22 cellular contexts compared by ENCODE assay signal in genomic region chr18:48179666-48180065, GRCh38.
DNase-seq lines count a peak whose midpoint lies in the region; FAIRE-seq and TF ChIP-seq lines count a peak whose summit lies in the region.
"Had no signal": no experiment of that assay in that cellular context is flagged by ENCODE, and none has a peak within 500 bp of the region (broad histone marks: within the 10 kb centered on the region; RNA-seq: fewer than 3 reads in every experiment).

No MANE protein-coding gene starts in this region.

- no peak overlapping the region for H3K14ac ChIP-seq in H1 (ENCODE audit: insufficient read length)

- CTCF ChIA-PET in MCF 10A (lab: Yijun Ruan, JAX) (no interaction called here), mammary epithelial cell (lab: Charles Lee; ENCODE audit: low non-redundant PET) (no interaction called here), H1 (lab: Charles Lee; ENCODE audit: partially characterized antibody) (interaction anchor here (0.6 to 0.8 kb wide), 2 partner anchors 18 to 148 kb away, joined by 3 to 4 read pairs; no protein-coding TSS in a partner anchor)

- H3K79me1 ChIP-seq in H1 (ENCODE audit: low read depth, low read length): no peaks in the 10 kb centered on the region

- H3K4ac ChIP-seq in H1 (replicated peaks; ENCODE audit: insufficient read length, low read depth, low read length): no peak overlapping the region

- H3K9me3 ChIP-seq in mammary epithelial cell (replicated peaks; ENCODE audit: insufficient read depth, low read length) (no peaks in the 10 kb centered on the region), H1 (ENCODE audit: insufficient read depth in 2 of 2, low read depth in 1 of 2, low read length in 1 of 2) (no peaks in the 10 kb centered on the region)
- H3K9me3 ChIP-seq: A549, Caco-2 had no signal

- dilution Hi-C loops in mammary epithelial cell (cut with HindIII; ENCODE audit: low sequenced_read_pairs): no loop called here

- BruUV-seq in MCF 10A (replicated peaks; lab: Mats Ljungman, UMichigan) (no TSS peak), mammary epithelial cell (replicated peaks; lab: Mats Ljungman, UMichigan) (no TSS peak)

- H2BK120ac ChIP-seq in H1 (replicated peaks; ENCODE audit: low read depth, low read length): no peak overlapping the region

- no peak overlapping the region for H4K5ac ChIP-seq in H1 (ENCODE audit: insufficient read length, low read depth, low read length)

- no CpG with 5 or more reads among the region's 2 CpGs for WGBS in mammary epithelial cell (ENCODE audit: low coverage, missing lambda C conversion rate)
- 100% methylated on average over 1 of the region's 2 CpGs; no CpG with 5 or more reads in 1 of the 2 experiments for WGBS in H1 (ENCODE audit: extremely low coverage in 1 of 2, insufficient coverage in 1 of 2, insufficient read length in 1 of 2, insufficient replicate concordance in 2 of 2, low coverage in 1 of 2, low lambda C conversion rate in 2 of 2, missing lambda C conversion rate in 1 of 2), 2 experiments
- 72 to 83% methylated on average over 2 of the region's 2 CpGs for WGBS in lower leg skin, 2 donors

- POLR2A ChIA-PET in MCF 10A (lab: Yijun Ruan, JAX): no interaction called here
- POLR2A ChIA-PET in H1 (lab: Charles Lee; ENCODE audit: partially characterized antibody): no interaction called here

- H3K4me1 Mint-ChIP-seq in MCF 10A (ENCODE audit: insufficient read depth, unreplicated experiment) (no peaks in the 10 kb centered on the region), nephron (peaks cover 33% of the 10 kb centered on the region)
- H3K4me1 Mint-ChIP-seq: B cell had no signal

- DNase-seq in MCF 10A (ENCODE audit: unreplicated experiment) (no peak), mammary epithelial cell (no peak), H1 (ENCODE audit: low read depth in 1 of 2, low spot score in 2 of 2) (no peak), HUDEP-2 (lab: John Stamatoyannopoulos, UW; ENCODE audit: unreplicated experiment in 76 of 76) (no peak), lower leg skin (ENCODE audit: low spot score in 2 of 2) (no peak)
- DNase-seq: AML-193; Caco-2; Calu3; CD4-positive, alpha-beta T cell; CD8-positive, alpha-beta T cell; DMS79 treated with DMSO at 0.1 percent for 48 hours; GF-D8 had no signal

- H3K4me1 ChIP-seq in mammary epithelial cell (ENCODE audit: insufficient read depth, low read length) (no peaks in the 10 kb centered on the region), H1 (replicated peaks in 1 of 4; ENCODE audit: control insufficient read depth in 3 of 4, insufficient read depth in 4 of 4, low read length in 3 of 4) (peaks cover 0 to 11% (median 4%) of the 10 kb centered on the region in 4 experiments; a peak in 3 of 7 replicates)
- H3K4me1 ChIP-seq: A549, Caco-2 had no signal

- H4K91ac ChIP-seq in H1 (replicated peaks; ENCODE audit: insufficient read length, low read length): no peak overlapping the region

- H3K27me3 ChIP-seq in mammary epithelial cell (ENCODE audit: insufficient read depth, low read length) (no peaks in the 10 kb centered on the region), H1 (replicated peaks in 1 of 4; ENCODE audit: control insufficient read depth in 3 of 4, extremely low read depth in 1 of 4, insufficient read depth in 3 of 4, low read length in 3 of 4) (0 out of 7 replicates have a peak, but pooled peaks cover 0 to 2% (median 0%) of the 10 kb centered on the region in 4 experiments)
- H3K27me3 ChIP-seq: BLaER1 treated with 17β-estradiol and CSF1 and Interleukin-3, amounts not matched to agents 10 nM and 100 nM had no signal

- peak overlapping the region; percentile 48; the same call in 1 of the 2 replicates for H2AK5ac ChIP-seq in H1 (ENCODE audit: low read depth, low read length)

- no peaks in the 10 kb centered on the region for H3K36me3 ChIP-seq in mammary epithelial cell (ENCODE audit: insufficient read depth, low read length)
- no peaks in the 10 kb centered on the region for H3K36me3 ChIP-seq in H1 (ENCODE audit: control insufficient read depth in 2 of 4, insufficient read depth in 4 of 4, low read length in 3 of 4)
- H3K36me3 ChIP-seq: BLaER1 treated with 17β-estradiol and CSF1 and Interleukin-3, amounts not matched to agents 10 nM and 100 nM had no signal

- H3K18ac ChIP-seq in H1 (ENCODE audit: extremely low read depth, low read length): no peak overlapping the region

- H2AFZ ChIP-seq in mammary epithelial cell (ENCODE audit: low read depth, low read length) (no peak overlapping the region), H1 (ENCODE audit: low read length) (no peak overlapping the region)

- H3K4me2 ChIP-seq in mammary epithelial cell (ENCODE audit: insufficient read depth, low read depth, low read length) (no peak overlapping the region), H1 (ENCODE audit: insufficient read depth in 1 of 2, low read depth in 2 of 2, low read length in 2 of 2) (no peak overlapping the region)
- H3K4me2 ChIP-seq: A549; BLaER1 treated with 17β-estradiol and CSF1 and Interleukin-3, amounts not matched to agents 10 nM and 100 nM had no signal

- no peak for FAIRE-seq in H1 (lab: Jason Lieb, UNC)
- FAIRE-seq: A549, D721Med, G401.6, GM12891, GM19239 had no signal

- H3K36me3 Mint-ChIP-seq in MCF 10A (ENCODE audit: insufficient read depth, unreplicated experiment): no peaks in the 10 kb centered on the region
- no peaks in the 10 kb centered on the region for H3K36me3 Mint-ChIP-seq in nephron (ENCODE audit: low read depth)
- H3K36me3 Mint-ChIP-seq: CD8-positive, alpha-beta T cell had no signal

- no peak for TF ChIP-seq EP300 in H1 (IDR thresholded peaks at IDR 0.05; ENCODE audit: borderline replicate concordance in 1 of 2, low read depth in 2 of 2, low read length in 2 of 2)

- no peak overlapping the region for H3K23ac ChIP-seq in H1 (ENCODE audit: insufficient read length)

- TF ChIP-seq RAD21 in H1 (IDR thresholded peaks at IDR 0.05 in 1 of 2, conservative IDR thresholded peaks at IDR 0.05 in 1 of 2; ENCODE audit: low read depth in 2 of 2, low read length in 2 of 2): no peak

- H3K27ac ChIP-seq in mammary epithelial cell (ENCODE audit: insufficient read depth, low read depth, low read length) (no peak overlapping the region), H1 (ENCODE audit: low read depth, low read length) (no peak overlapping the region)
- H3K27ac ChIP-seq: 22Rv1; A549; BLaER1 treated with 17β-estradiol and CSF1 and Interleukin-3, amounts not matched to agents 10 nM and 100 nM; C4-2B had no signal

- no peak overlapping the region for H4K8ac ChIP-seq in H1 (ENCODE audit: extremely low read depth, insufficient read depth, low read length)

- no peaks in the 10 kb centered on the region; the same call in 1 of the 2 replicates for H3K23me2 ChIP-seq in H1 (ENCODE audit: low read depth, low read length)

- H3K79me2 ChIP-seq in mammary epithelial cell (ENCODE audit: insufficient read depth, low read length) (no peaks in the 10 kb centered on the region), H1 (ENCODE audit: control insufficient read depth in 1 of 2, insufficient read depth in 2 of 2, low read length in 2 of 2) (no peaks in the 10 kb centered on the region)

- no peak overlapping the region for H2BK20ac ChIP-seq in H1 (ENCODE audit: low read length)

- no peaks in the 10 kb centered on the region for H4K20me1 ChIP-seq in mammary epithelial cell (ENCODE audit: insufficient read depth, low read length)
- no peaks in the 10 kb centered on the region for H4K20me1 ChIP-seq in H1 (replicated peaks in 1 of 2; ENCODE audit: control insufficient read depth in 1 of 2, insufficient read depth in 2 of 2, low read length in 2 of 2)
- H4K20me1 ChIP-seq: BLaER1 treated with 17β-estradiol and CSF1 and Interleukin-3, amounts not matched to agents 10 nM and 100 nM had no signal

- no peak for TF ChIP-seq CTCF in MCF 10A (IDR thresholded peaks at IDR 0.05; ENCODE audit: unreplicated experiment)
- no peak for TF ChIP-seq CTCF in mammary epithelial cell (conservative IDR thresholded peaks at IDR 0.05 in 1 of 2, IDR thresholded peaks at IDR 0.05 in 1 of 2; ENCODE audit: extremely low read depth in 1 of 2, insufficient read depth in 1 of 2, low read depth in 1 of 2, low read length in 2 of 2)
- no peak for TF ChIP-seq CTCF in H1 (IDR thresholded peaks at IDR 0.05; ENCODE audit: control extremely low read depth in 1 of 3, insufficient read depth in 1 of 3, low read depth in 1 of 3, low read length in 3 of 3)
- TF ChIP-seq CTCF in nephron (IDR thresholded peaks at IDR 0.05; ENCODE audit: unreplicated experiment in 3 of 3): no peak
- no peak for TF ChIP-seq CTCF in lower leg skin (IDR thresholded peaks at IDR 0.05)

- H3K9me3 Mint-ChIP-seq in MCF 10A (ENCODE audit: unreplicated experiment) (no peaks in the 10 kb centered on the region), nephron (no peaks in the 10 kb centered on the region)
- H3K9me3 Mint-ChIP-seq: CD4-positive, alpha-beta T cell; CD8-positive, alpha-beta T cell had no signal

- no peak for TF ChIP-seq POLR2A in H1 (IDR thresholded peaks at IDR 0.05; ENCODE audit: control extremely low read depth in 1 of 2, low read depth in 2 of 2, low read length in 2 of 2)
- TF ChIP-seq POLR2A in lower leg skin (IDR thresholded peaks at IDR 0.05): no peak

- H2BK15ac ChIP-seq in H1 (ENCODE audit: low read length): 0 out of 2 replicates have a peak overlapping the region, but pooled peaks have one; percentile 63

- H3K9ac ChIP-seq in mammary epithelial cell (ENCODE audit: insufficient read depth, low read length) (no peak overlapping the region), H1 (replicated peaks in 1 of 4; ENCODE audit: extremely low read depth in 1 of 4, low read depth in 3 of 4, low read length in 3 of 4) (no peak overlapping the region)
- H3K9ac ChIP-seq: BLaER1 treated with 17β-estradiol and CSF1 and Interleukin-3, amounts not matched to agents 10 nM and 100 nM had no signal

- intact Hi-C loops in MCF 10A (cut with micrococcal nuclease): loop anchor here (5.0 kb wide), 1 partner anchor 147 kb away; no protein-coding TSS in a partner anchor
- intact Hi-C loops in mammary epithelial cell (cut with micrococcal nuclease): no loop called here
- intact Hi-C loops in lower leg skin (cut with DNase I; ENCODE audit: low total_unique reads): no loop called here

- H3K27me3 Mint-ChIP-seq in MCF 10A (ENCODE audit: insufficient read depth, unreplicated experiment): peaks cover 28% of the 10 kb centered on the region
- H3K27me3 Mint-ChIP-seq in nephron (ENCODE audit: low read depth): peaks cover 3% of the 10 kb centered on the region

- H3K4me3 ChIP-seq in mammary epithelial cell (replicated peaks in 1 of 3; ENCODE audit: insufficient read depth in 1 of 3, low read depth in 2 of 3, low read length in 3 of 3) (no peak overlapping the region), H1 (ENCODE audit: extremely low read depth in 1 of 4, insufficient read depth in 2 of 4, low read depth in 3 of 4, low read length in 4 of 4) (no peak overlapping the region), lower leg skin (ENCODE audit: low read depth, poor library complexity, severe bottlenecking) (no peak overlapping the region)
- H3K4me3 ChIP-seq: A549; BLaER1 treated with 17β-estradiol and CSF1 and Interleukin-3, amounts not matched to agents 10 nM and 100 nM had no signal

- H2BK5ac ChIP-seq in H1 (ENCODE audit: low read depth, low read length): no peak overlapping the region

- H3K56ac ChIP-seq in H1 (replicated peaks; ENCODE audit: insufficient read length, low read depth, low read length): no peak overlapping the region

- no peak overlapping the region for H2BK12ac ChIP-seq in H1 (ENCODE audit: low read depth, low read length)

- H3K27ac Mint-ChIP-seq in MCF 10A (ENCODE audit: low read depth, unreplicated experiment): peak overlapping the region; percentile 70
- peak overlapping the region in 2 of 3 experiments; percentile 2 to 27 for H3K27ac Mint-ChIP-seq in nephron
- H3K27ac Mint-ChIP-seq: B cell; CD4-positive, alpha-beta T cell; CD8-positive, alpha-beta T cell had no signal

- in situ Hi-C loops in mammary epithelial cell (cut with MboI; ENCODE audit: low sequenced_read_pairs in 2 of 2): no loop called here

- H3K4me3 Mint-ChIP-seq in MCF 10A (ENCODE audit: unreplicated experiment) (no peak overlapping the region), nephron (no peak overlapping the region)
- H3K4me3 Mint-ChIP-seq: B cell; CD4-positive, alpha-beta T cell; CD8-positive, alpha-beta T cell had no signal
